In genomic region chr2:66034467-66034866, GRCh38 we compare ENCODE assay signal across 31 cellular contexts.
"Had no signal": no experiment of that assay in that cellular context is flagged by ENCODE, and none has a peak within 500 bp of the region (broad histone marks: within the 10 kb centered on the region; RNA-seq: fewer than 3 reads in every experiment).

No MANE protein-coding gene starts in this region.

- DNase-seq: activated B cell treated with CpG ODN at 0.5 μM for 24 hours; activated CD4-positive, alpha-beta memory T cell treated with anti-CD3 and anti-CD28 coated beads for 36 hours; activated CD4-positive, alpha-beta T cell treated with anti-CD3 and anti-CD28 coated beads for 4 hours; activated CD4-positive, alpha-beta T cell treated with anti-CD3 and anti-CD28 coated beads, Interleukin-2, amount 10 ng/mL, durations not matched to agents 24 days and 14 days; activated CD4-positive, alpha-beta T cell treated with anti-CD3 and anti-CD28 coated beads, Interleukin-2, amount 50 U/mL, for 1 hour; activated CD4-positive, alpha-beta T cell treated with anti-CD3 and anti-CD28 coated beads, Interleukin-2, amount 50 U/mL, for 4 hours; activated CD4-positive, CD25-positive, alpha-beta regulatory T cell treated with anti-CD3 and anti-CD28 coated beads, Interleukin-2, amount 50 U/mL, for 72 hours; activated CD8-positive, alpha-beta memory T cell treated with anti-CD3 and anti-CD28 coated beads, Interleukin-2, amount 50 U/mL, for 4 hours; activated CD8-positive, alpha-beta T cell treated with anti-CD3 and anti-CD28 coated beads for 36 hours; activated effector memory CD4-positive, alpha-beta T cell treated with anti-CD3 and anti-CD28 coated beads, Interleukin-2, amount 50 U/mL, for 16 hours; activated gamma-delta T cell treated with Interleukin-2 at 50 U/mL for 16 hours; activated naive CD4-positive, alpha-beta T cell; activated naive CD4-positive, alpha-beta T cell treated with anti-CD3 and anti-CD28 coated beads for 36 hours; activated naive CD4-positive, alpha-beta T cell treated with anti-CD3 and anti-CD28 coated beads, Interleukin-2, amount 50 U/mL, for 16 hours; activated naive CD8-positive, alpha-beta T cell treated with anti-CD3 and anti-CD28 coated beads for 36 hours; activated T-cell treated with anti-CD3 and anti-CD28 coated beads for 4 hours; activated T-cell treated with anti-CD3 and anti-CD28 coated beads, Interleukin-2, amount 50 U/mL, for 1 hour; activated T-cell treated with anti-CD3 and anti-CD28 coated beads, Interleukin-2, amount 50 U/mL, for 4 hours; activated T-cell treated with anti-CD3 and anti-CD28 coated beads, Interleukin-2, amount 50 U/mL, for 72 hours; amygdala; anterior cingulate cortex; body of pancreas; brain microvascular endothelial cell; cerebellar nuclear complex; T-helper 1 cell; T-helper 2 cell; T-helper 9 cell had no signal

- H3K4me3 ChIP-seq: body of pancreas, breast epithelium had no signal

- H3K27ac ChIP-seq: body of pancreas, brain microvascular endothelial cell, breast epithelium, VCaP had no signal

- H3K4me1 ChIP-seq: body of pancreas, breast epithelium had no signal

- ATAC-seq: activated CD8-positive, alpha-beta T cell treated with anti-CD3 and anti-CD28 coated beads for 36 hours; activated naive CD4-positive, alpha-beta T cell treated with anti-CD3 and anti-CD28 coated beads, Interleukin-2, amount 50 U/mL, for 72 hours; activated T-cell treated with anti-CD3 and anti-CD28 coated beads, Interleukin-2, amount 50 U/mL, for 4 hours; activated T-cell treated with anti-CD3 and anti-CD28 coated beads, Interleukin-2, amount 50 U/mL, for 72 hours; activated T-helper 17 cell treated with anti-CD3 and anti-CD28 coated beads, Interleukin-2, amount 50 U/mL, for 72 hours; body of pancreas had no signal

- H3K9me3 ChIP-seq: body of pancreas, breast epithelium had no signal

- H3K27me3 ChIP-seq: body of pancreas, brain microvascular endothelial cell, breast epithelium had no signal

- H3K36me3 ChIP-seq: brain microvascular endothelial cell, breast epithelium had no signal
